In the genomic region with DNA sequence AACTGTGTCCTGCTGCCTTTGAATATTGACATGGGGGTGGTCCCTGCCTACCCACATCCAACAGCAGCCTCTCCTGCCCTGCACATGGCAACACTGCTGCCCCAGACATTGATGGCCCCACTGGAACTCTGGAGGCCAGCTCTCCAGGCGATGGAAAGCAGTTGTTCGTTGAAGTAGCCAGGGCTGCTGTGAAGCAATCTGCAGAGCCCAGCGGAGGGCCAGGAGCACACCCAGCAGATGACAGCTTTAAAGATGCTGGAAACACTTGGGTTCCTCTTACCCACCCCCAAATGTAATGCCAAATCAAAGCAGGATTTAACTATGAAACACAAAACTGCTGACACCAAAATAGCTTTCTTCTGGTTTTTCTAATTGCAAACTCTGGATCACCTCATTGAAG, we compare ENCODE assay signal across 23 cellular contexts.
"Had no signal": no experiment of that assay in that cellular context is flagged by ENCODE, and none has a peak within 500 bp of the region (broad histone marks: within the 10 kb centered on the region; RNA-seq: fewer than 3 reads in every experiment).

No MANE protein-coding gene starts in this region.

- ATAC-seq: esophagus mucosa; left lung; naive thymus-derived CD4-positive, alpha-beta T cell; stimulated activated memory B cell treated with anti-CD40 and anti-IgM and Interleukin-4, amounts not matched to agents 10 μg/mL and 1 μg/mL and 100 μg/mL, for 72 hours; stimulated activated naive CD8-positive, alpha-beta T cell treated with anti-CD3 and anti-CD28 coated beads, Interleukin-15, Interleukin-2, amounts not matched to agents 100 U/mL and 50 U/mL, for 24 hours had no signal

- DNase-seq: cerebellar nuclear complex; cortex of kidney; effector CD4-positive, alpha-beta T cell; foreskin melanocyte; kidney; left cardiac atrium; left lung; mesendoderm; midbrain; naive thymus-derived CD4-positive, alpha-beta T cell; nucleus accumbens; spleen; stimulated activated CD4-positive, alpha-beta T cell treated with anti-CD3 and anti-CD28 coated beads, Interleukin-4, amount 100 ng/mL, for 4 hours; stimulated activated naive CD8-positive, alpha-beta T cell treated with anti-CD3 and anti-CD28 coated beads, Interleukin-15, Interleukin-2, amounts not matched to agents 100 U/mL and 50 U/mL, for 24 hours; substantia nigra; testis; tibial artery had no signal

- H3K4me3 ChIP-seq: left lung, prostate gland, right atrium auricular region, skin epidermis, spleen, testis, tibial artery had no signal

- H3K27me3 ChIP-seq: left lung, right atrium auricular region, testis had no signal

- FAIRE-seq: kidney had no signal

- H3K9me3 ChIP-seq: left lung, prostate gland, right atrium auricular region, spleen, testis, tibial artery had no signal

- H3K27ac ChIP-seq: epithelial cell of prostate, left lung, prostate gland, right atrium auricular region, skin epidermis, spleen, testis, tibial artery had no signal

- H3K36me3 ChIP-seq: left lung, prostate gland, right atrium auricular region, spleen, tibial artery had no signal

- H3K4me1 ChIP-seq: left lung, prostate gland, right atrium auricular region, spleen, testis, tibial artery had no signal
